ENCODE assay signal across 24 cellular contexts in genomic region chr12:59115995-59116394, GRCh38.
"Had no signal": no experiment of that assay in that cellular context is flagged by ENCODE, and none has a peak within 500 bp of the region (broad histone marks: within the 10 kb centered on the region; RNA-seq: fewer than 3 reads in every experiment).

No MANE protein-coding gene starts in this region.

- H2AFZ ChIP-seq: hepatocyte had no signal

- H3K27me3 Mint-ChIP-seq: activated naive CD8-positive, alpha-beta T cell treated with anti-CD3 and anti-CD28 coated beads, Interleukin-2, amount 10 ng/mL, durations not matched to agents 7 days and 5 days; stimulated activated memory B cell treated with anti-CD40 and anti-IgM and Interleukin-4, amounts not matched to agents 10 μg/mL and 1 μg/mL and 100 μg/mL, for 72 hours had no signal

- H3K4me1 Mint-ChIP-seq: activated naive CD8-positive, alpha-beta T cell treated with anti-CD3 and anti-CD28 coated beads, Interleukin-2, amount 10 ng/mL, durations not matched to agents 7 days and 5 days; natural killer cell; stimulated activated memory B cell treated with anti-CD40 and anti-IgM and Interleukin-4, amounts not matched to agents 10 μg/mL and 1 μg/mL and 100 μg/mL, for 72 hours had no signal

- H3K36me3 Mint-ChIP-seq: activated naive CD8-positive, alpha-beta T cell treated with anti-CD3 and anti-CD28 coated beads, Interleukin-2, amount 10 ng/mL, durations not matched to agents 7 days and 5 days; natural killer cell; stimulated activated memory B cell treated with anti-CD40 and anti-IgM and Interleukin-4, amounts not matched to agents 10 μg/mL and 1 μg/mL and 100 μg/mL, for 72 hours had no signal

- H3K9me3 Mint-ChIP-seq: activated naive CD4-positive, alpha-beta T cell treated with anti-CD3 and anti-CD28 coated beads for 36 hours; activated naive CD8-positive, alpha-beta T cell treated with anti-CD3 and anti-CD28 coated beads, Interleukin-2, amount 10 ng/mL, durations not matched to agents 7 days and 5 days; activated T-cell treated with anti-CD3 and anti-CD28 coated beads, Interleukin-2, amount 50 U/mL, for 72 hours; stimulated activated memory B cell treated with anti-CD40 and anti-IgM and Interleukin-4, amounts not matched to agents 10 μg/mL and 1 μg/mL and 100 μg/mL, for 72 hours; T-helper 1 cell treated with Interleukin-12 subunit alpha and Interleukin-12 subunit beta and Interleukin-4 antibody, amounts not matched to agents 30 μg/mL and 1 μg/mL, for 36 hours had no signal

- H3K79me2 ChIP-seq: hepatocyte had no signal

- H3K4me1 ChIP-seq: right lobe of liver had no signal

- DNase-seq: activated CD4-positive, alpha-beta T cell treated with anti-CD3 and anti-CD28 coated beads for 4 hours; activated CD4-positive, alpha-beta T cell treated with anti-CD3 and anti-CD28 coated beads, Interleukin-2, amount 50 U/mL, for 48 hours; activated CD4-positive, CD25-positive, alpha-beta regulatory T cell; activated effector memory CD4-positive, alpha-beta T cell treated with Interleukin-2 at 50 U/mL for 16 hours; activated naive CD4-positive, alpha-beta T cell treated with anti-CD3 and anti-CD28 coated beads for 36 hours; activated naive CD8-positive, alpha-beta T cell treated with anti-CD3 and anti-CD28 coated beads, Interleukin-2, amount 10 ng/mL, durations not matched to agents 7 days and 5 days; activated T-cell treated with anti-CD3 and anti-CD28 coated beads, Interleukin-2, amount 50 U/mL, for 72 hours; amygdala; cerebellar nuclear complex; erythroblast; glutamatergic neuron; left ventricle myocardium inferior; midbrain; natural killer cell; right lobe of liver; stimulated activated CD4-positive, alpha-beta T cell treated with anti-CD3 and anti-CD28 coated beads, Interleukin-15, amount 100 ng/mL, for 24 hours; stomach had no signal

- H3K4me2 ChIP-seq: hepatocyte had no signal

- H3K4me3 Mint-ChIP-seq: activated naive CD4-positive, alpha-beta T cell treated with anti-CD3 and anti-CD28 coated beads for 36 hours; activated naive CD8-positive, alpha-beta T cell treated with anti-CD3 and anti-CD28 coated beads, Interleukin-2, amount 10 ng/mL, durations not matched to agents 7 days and 5 days; activated T-cell treated with anti-CD3 and anti-CD28 coated beads, Interleukin-2, amount 50 U/mL, for 72 hours; natural killer cell; stimulated activated memory B cell treated with anti-CD40 and anti-IgM and Interleukin-4, amounts not matched to agents 10 μg/mL and 1 μg/mL and 100 μg/mL, for 72 hours; T-helper 1 cell treated with Interleukin-12 subunit alpha and Interleukin-12 subunit beta and Interleukin-4 antibody, amounts not matched to agents 30 μg/mL and 1 μg/mL, for 36 hours had no signal

- H3K4me3 ChIP-seq: coronary artery, hepatocyte, left ventricle myocardium inferior, right lobe of liver, skin epidermis, stomach, suprapubic skin, tibial nerve had no signal

- H3K36me3 ChIP-seq: left ventricle myocardium inferior, right lobe of liver, stomach, suprapubic skin, tibial nerve had no signal

- H3K27ac Mint-ChIP-seq: activated naive CD4-positive, alpha-beta T cell treated with anti-CD3 and anti-CD28 coated beads for 36 hours; activated naive CD8-positive, alpha-beta T cell treated with anti-CD3 and anti-CD28 coated beads, Interleukin-2, amount 10 ng/mL, durations not matched to agents 7 days and 5 days; activated T-cell treated with anti-CD3 and anti-CD28 coated beads, Interleukin-2, amount 50 U/mL, for 72 hours; natural killer cell; stimulated activated memory B cell treated with anti-CD40 and anti-IgM and Interleukin-4, amounts not matched to agents 10 μg/mL and 1 μg/mL and 100 μg/mL, for 72 hours; T-helper 1 cell treated with Interleukin-12 subunit alpha and Interleukin-12 subunit beta and Interleukin-4 antibody, amounts not matched to agents 30 μg/mL and 1 μg/mL, for 36 hours had no signal

- H3K9me3 ChIP-seq: left ventricle myocardium inferior, right lobe of liver, stomach, suprapubic skin, tibial nerve had no signal

- H3K27me3 ChIP-seq: hepatocyte, right lobe of liver, stomach, suprapubic skin, tibial nerve had no signal

- H3K27ac ChIP-seq: coronary artery, hepatocyte, left ventricle myocardium inferior, right lobe of liver, stomach, suprapubic skin, tibial nerve had no signal
